ENCODE assay signal across 8 cellular contexts in genomic region chr19:41397086-41398041, GRCh38. TPM values are rescaled to one million over a fixed set of nuclear protein-coding genes. Genes with fewer than 3 reads are reported as not detected.
DNase-seq lines count a peak whose midpoint lies in the region; ATAC-seq and TF ChIP-seq lines count a peak whose summit lies in the region.

BCKDHA (plus strand) TSS chr19:41397818; CDS start chr19:41397828, 10 bp downstream.
EXOSC5 (minus strand) TSS chr19:41397359; CDS start chr19:41397328, 31 bp downstream.

- H3K4me2 ChIP-seq in PC-9: peak within 1 kb of the TSS; percentile 82

- POLR2A ChIA-PET in PC-9 (lab: Charles Lee; ENCODE audit: unreplicated experiment): no interaction called here

- TSS peak; percentile 48 for BruUV-seq in PC-9 (replicated peaks; lab: Mats Ljungman, UMichigan)

- H4K20me1 ChIP-seq in PC-9 (ENCODE audit: insufficient read depth): no peaks in the 10 kb centered on the region; the same call in none of the 2 replicates

- H2AFZ ChIP-seq in PC-9: peak within 1 kb of the TSS; percentile 95

- H3K27me3 ChIP-seq in PC-9 (ENCODE audit: insufficient read depth, low read depth): no peaks in the 10 kb centered on the region

- no peaks in the 10 kb centered on the region for H3K9me2 ChIP-seq in PC-9 (ENCODE audit: insufficient read depth)

- H3F3A ChIP-seq in PC-9 (ENCODE audit: insufficient read depth, low read depth): no peaks in the 10 kb centered on the region; the same call in 1 of the 2 replicates

- H3K4me1 ChIP-seq in PC-9 (replicated peaks; ENCODE audit: insufficient read depth) (peaks cover 19% of the 10 kb centered on the region), mucosa of descending colon (ENCODE audit: low read depth) (peaks cover 13% of the 10 kb centered on the region)

- ATAC-seq in GM21619 (IDR thresholded peaks at IDR 0.05; ENCODE audit: unreplicated experiment): peak; percentile 89
- ATAC-seq in mucosa of descending colon: peak; percentile 100

- TF ChIP-seq CTCF in PC-9 (conservative IDR thresholded peaks at IDR 0.05) (no peak), mucosa of descending colon (IDR thresholded peaks at IDR 0.05) (no peak)

- CTCF ChIA-PET in PC-9 (lab: Charles Lee): no interaction called here

- H3K27ac ChIP-seq in PC-9: peak within 1 kb of the TSS; percentile 79
- peak within 1 kb of the TSS; percentile 79 for H3K27ac ChIP-seq in epithelial cell of prostate

- peak; percentile 99 for DNase-seq in DMS153 (lab: John Stamatoyannopoulos, UW)
- DNase-seq in Jurkat, Clone E6-1 (ENCODE audit: low read depth, low spot score): peak; percentile 100
- peak; percentile 98 to 99 for DNase-seq in PC-9
- DNase-seq in activated T-cell treated with anti-CD3 and anti-CD28 coated beads, Interleukin-2, amount 50 U/mL, for 1 hour: peak; percentile 97
- DNase-seq in epithelial cell of prostate (ENCODE audit: low read depth, low spot score): peak; percentile 97
- peak; percentile 98 to 100 (median 99) for DNase-seq in mucosa of descending colon
- DNase-seq in stimulated activated CD8-positive, alpha-beta memory T cell treated with anti-CD3 and anti-CD28 coated beads, Interleukin-4, amount 100 ng/mL, for 24 hours (ENCODE audit: low read depth): peak; percentile 98

- intact Hi-C loops in PC-9 (cut with micrococcal nuclease; ENCODE audit: unreplicated experiment): loop anchor here (2.0 kb wide), 1 partner anchor 45 kb away; the partner anchor contains the start of gene TGFB1
- intact Hi-C loops in mucosa of descending colon (cut with DNase I, micrococcal nuclease): no loop called here

- H3K36me3 ChIP-seq in PC-9 (ENCODE audit: low read depth) (no peaks in the 10 kb centered on the region), mucosa of descending colon (ENCODE audit: low read depth) (no peaks in the 10 kb centered on the region)

- H3K9me3 ChIP-seq in PC-9 (ENCODE audit: insufficient read depth, low read depth) (no peaks in the 10 kb centered on the region), mucosa of descending colon (no peaks in the 10 kb centered on the region)

- peak within 1 kb of the TSS; percentile 59 for H3K4me3 ChIP-seq in Jurkat, Clone E6-1 (ENCODE audit: low read length)
- H3K4me3 ChIP-seq in PC-9 (peak within 1 kb of the TSS; percentile 100), mucosa of descending colon (peak within 1 kb of the TSS; percentile 87)

- peaks cover 42% of the 10 kb centered on the region for H3K79me2 ChIP-seq in PC-9 (ENCODE audit: low read depth)

RNA-seq across cellular contexts. Expression of gene BCKDHA, which starts in this region (rescaled TPM):
- polyA plus RNA-seq in Jurkat, Clone E6-1 (2012; ENCODE audit: insufficient read depth, insufficient read length): 93.1 TPM
- total RNA-seq in PC-9 (2021): 26.3 and 28.4 TPM in 2 replicates
- total RNA-seq in mucosa of descending colon: 10 to 100 TPM; 16.6 to 22.5 (median 17.3) TPM

RNA-seq across cellular contexts. Expression of gene EXOSC5, which starts in this region (rescaled TPM):
- polyA plus RNA-seq in Jurkat, Clone E6-1 (2012; ENCODE audit: insufficient read depth, insufficient read length): 97.8 TPM
- total RNA-seq in PC-9 (2021) (37.7 and 43.7 TPM in 2 replicates), mucosa of descending colon (10 to 100 TPM; 12.5 to 16.4 (median 13.3) TPM)

Comparison
In these comparisons a context has a peak if more than half of its experiments do, and no peak if none do; other contexts are left out.
1. Peak in every context shown above with its lines: DNase-seq, ATAC-seq, H3K4me3 ChIP-seq and H3K27ac ChIP-seq.